Comparison of ENCODE assay signal across 1 cellular context in genomic region chr11:7671807-7672206, GRCh38.
TF ChIP-seq lines count a peak whose summit lies in the region.

No MANE protein-coding gene starts in this region.

TF ChIP-seq in GM12878, 131 proteins besides CTCF, POLR2A, EP300 and RAD21 (continued from another document and continues in another):
- peak; percentile 46 for TF ChIP-seq SP1 (IDR thresholded peaks at IDR 0.05; ENCODE audit: low read depth, low read length)
- TF ChIP-seq MYB (IDR thresholded peaks at IDR 0.05; ENCODE audit: borderline replicate concordance, low read depth, low read length) = no peak
- TF ChIP-seq NR2C1 (IDR thresholded peaks at IDR 0.05) = no peak
- no peak for TF ChIP-seq NRF1 (conservative IDR thresholded peaks at IDR 0.05; ENCODE audit: low read depth, low read length)
- no peak for TF ChIP-seq CEBPZ (IDR thresholded peaks at IDR 0.05; ENCODE audit: low read depth, low read length)
- peak; percentile 92 for TF ChIP-seq RELA (IDR thresholded peaks at IDR 0.05; ENCODE audit: borderline replicate concordance, partially characterized antibody)
- TF ChIP-seq GABPA (IDR thresholded peaks at IDR 0.05; ENCODE audit: low read depth) = no peak
- 0 out of 2 replicates have a peak, but pooled peaks have one; percentile 55 for TF ChIP-seq CBX5 (IDR thresholded peaks at IDR 0.05; ENCODE audit: low read depth)
- TF ChIP-seq CUX1 (IDR thresholded peaks at IDR 0.05; ENCODE audit: insufficient replicate concordance, low read depth, low read length) = no peak
- no peak for TF ChIP-seq TCF7 (IDR thresholded peaks at IDR 0.05; ENCODE audit: borderline replicate concordance)
- TF ChIP-seq SUPT20H (IDR thresholded peaks at IDR 0.05; ENCODE audit: borderline replicate concordance, control insufficient read depth, low read depth, low read length) = no peak
- no peak for TF ChIP-seq GATAD2B (conservative IDR thresholded peaks at IDR 0.05; ENCODE audit: low read depth)
- no peak for TF ChIP-seq SMARCA5 (IDR thresholded peaks at IDR 0.05)
- TF ChIP-seq TCF3 (IDR thresholded peaks at IDR 0.05; ENCODE audit: borderline replicate concordance, insufficient read depth, low read depth, low read length) = peak; percentile 92
- TF ChIP-seq BRCA1 (IDR thresholded peaks at IDR 0.05; ENCODE audit: low read depth, low read length) = no peak
- TF ChIP-seq NBN (IDR thresholded peaks at IDR 0.05) = no peak
- no peak for TF ChIP-seq LARP7 (IDR thresholded peaks at IDR 0.05)
- 0 out of 2 replicates have a peak, but pooled peaks have one; percentile 43 for TF ChIP-seq HSF1 (IDR thresholded peaks at IDR 0.05; ENCODE audit: low read depth, low read length)
- no peak for TF ChIP-seq MEF2B (IDR thresholded peaks at IDR 0.05; ENCODE audit: partially characterized antibody, poor library complexity, severe bottlenecking)
- no peak for TF ChIP-seq ZBTB4 (CRISPR knock-in tag; IDR thresholded peaks at IDR 0.05)
- TF ChIP-seq ASH2L (IDR thresholded peaks at IDR 0.05; ENCODE audit: borderline replicate concordance, low read depth) = no peak
- TF ChIP-seq SMC3 (IDR thresholded peaks at IDR 0.05; ENCODE audit: borderline replicate concordance, low read length) = no peak
- TF ChIP-seq NR2C2 (IDR thresholded peaks at IDR 0.05; ENCODE audit: borderline replicate concordance, control insufficient read depth, insufficient read length, low read depth) = no peak
- peak; percentile 52; the same call in 1 of the 2 replicates for TF ChIP-seq RELB (IDR thresholded peaks at IDR 0.05; ENCODE audit: low read depth)
- no peak for TF ChIP-seq IRF3 (IDR thresholded peaks at IDR 0.05)
- TF ChIP-seq ZBTB40 (IDR thresholded peaks at IDR 0.05; ENCODE audit: borderline replicate concordance) = no peak
- TF ChIP-seq TCF12 (IDR thresholded peaks at IDR 0.05; ENCODE audit: low read depth, low read length) = peak; percentile 94
- no peak for TF ChIP-seq E2F8 (IDR thresholded peaks at IDR 0.05; ENCODE audit: low read depth, partially characterized antibody)
- no peak for TF ChIP-seq CHD4 (IDR thresholded peaks at IDR 0.05)
- TF ChIP-seq HDGF (IDR thresholded peaks at IDR 0.05) = no peak
- TF ChIP-seq KAT2A (conservative IDR thresholded peaks at IDR 0.05; ENCODE audit: control insufficient read depth, low read depth, low read length) = no peak
- TF ChIP-seq KDM1A (IDR thresholded peaks at IDR 0.05; ENCODE audit: borderline replicate concordance) = no peak
- 0 out of 4 replicates have a peak, but pooled peaks of 1 of the 2 experiments have one; percentile 33 for TF ChIP-seq ETV6 (conservative IDR thresholded peaks at IDR 0.05 in 1 of 2, IDR thresholded peaks at IDR 0.05 in 1 of 2; ENCODE audit: borderline replicate concordance in 1 of 2, low read depth in 1 of 2)
